25 cellular contexts compared by ENCODE assay signal in the genomic region with DNA sequence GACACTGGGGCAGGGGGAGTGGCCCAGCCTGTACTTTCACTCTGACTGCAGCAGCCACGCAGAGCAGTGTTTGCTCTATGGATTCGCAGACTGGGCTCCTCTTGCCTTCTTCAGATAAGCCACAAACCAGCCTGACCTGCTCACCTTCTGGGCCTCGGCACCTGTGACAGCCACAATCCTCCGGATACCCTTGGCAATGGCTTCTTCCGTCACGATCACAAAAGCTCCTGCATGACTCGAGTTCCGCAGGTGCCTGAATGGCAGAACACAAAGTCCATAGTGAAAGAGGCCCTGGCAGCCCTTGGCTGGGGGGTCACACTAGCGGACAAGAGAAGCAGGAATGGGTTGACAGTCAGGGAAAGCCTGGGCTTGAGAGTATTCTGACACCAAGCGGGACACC.
"Had no signal": no experiment of that assay in that cellular context is flagged by ENCODE, and none has a peak within 500 bp of the region (broad histone marks: within the 10 kb centered on the region; RNA-seq: fewer than 3 reads in every experiment).

No MANE protein-coding gene starts in this region.

- H3K4me3 ChIP-seq: adrenal gland, body of pancreas, colonic mucosa, gastroesophageal sphincter, pancreas, psoas muscle, smooth muscle cell, suprapubic skin, tibial artery had no signal

- ATAC-seq: activated T-cell treated with anti-CD3 and anti-CD28 coated beads, Interleukin-2, amount 50 U/mL, for 72 hours; body of pancreas; effector memory CD8-positive, alpha-beta T cell; gastroesophageal sphincter; left cardiac atrium; left ventricle myocardium superior; pancreas; psoas muscle; stimulated activated naive B cell treated with anti-CD40 and anti-IgM and Interleukin-4, amounts not matched to agents 10 μg/mL and 1 μg/mL and 100 μg/mL, for 72 hours had no signal

- H3K4me1 ChIP-seq: colonic mucosa, pancreas had no signal

- H3K27ac ChIP-seq: adrenal gland, body of pancreas, colonic mucosa, gastroesophageal sphincter, neutrophil, pancreas, psoas muscle, suprapubic skin, tibial artery, VCaP had no signal

- H3K27me3 ChIP-seq: adrenal gland, body of pancreas, colonic mucosa, gastroesophageal sphincter, neutrophil, pancreas, suprapubic skin, tibial artery had no signal

- H3K9me3 ChIP-seq: adrenal gland, body of pancreas, colonic mucosa, gastroesophageal sphincter, neutrophil, pancreas, psoas muscle, suprapubic skin, tibial artery had no signal

- DNase-seq: activated CD4-positive, alpha-beta T cell treated with anti-CD3 and anti-CD28 coated beads for 4 hours; activated CD4-positive, alpha-beta T cell treated with anti-CD3 and anti-CD28 coated beads, Interleukin-2, amount 50 U/mL, for 4 hours; activated naive CD4-positive, alpha-beta T cell treated with anti-CD3 and anti-CD28 coated beads for 36 hours; activated naive CD8-positive, alpha-beta T cell treated with anti-CD3 and anti-CD28 coated beads for 36 hours; activated T-cell treated with anti-CD3 and anti-CD28 coated beads, Interleukin-2, amount 50 U/mL, for 72 hours; body of pancreas; colonic mucosa; effector memory CD8-positive, alpha-beta T cell; erythroblast; hippocampal formation; left cardiac atrium; left ventricle myocardium superior; naive B cell; nephron progenitor cell; pancreas; psoas muscle; stimulated activated CD4-positive, alpha-beta T cell treated with anti-CD3 and anti-CD28 coated beads, Interleukin-1b, Interleukin-23, amount 100 ng/mL, for 48 hours; stimulated activated naive B cell treated with anti-CD40 and anti-IgM and Interleukin-4, amounts not matched to agents 10 μg/mL and 1 μg/mL and 100 μg/mL, for 72 hours had no signal
